Comparison of ENCODE assay signal across 1 cellular context in the genomic region with DNA sequence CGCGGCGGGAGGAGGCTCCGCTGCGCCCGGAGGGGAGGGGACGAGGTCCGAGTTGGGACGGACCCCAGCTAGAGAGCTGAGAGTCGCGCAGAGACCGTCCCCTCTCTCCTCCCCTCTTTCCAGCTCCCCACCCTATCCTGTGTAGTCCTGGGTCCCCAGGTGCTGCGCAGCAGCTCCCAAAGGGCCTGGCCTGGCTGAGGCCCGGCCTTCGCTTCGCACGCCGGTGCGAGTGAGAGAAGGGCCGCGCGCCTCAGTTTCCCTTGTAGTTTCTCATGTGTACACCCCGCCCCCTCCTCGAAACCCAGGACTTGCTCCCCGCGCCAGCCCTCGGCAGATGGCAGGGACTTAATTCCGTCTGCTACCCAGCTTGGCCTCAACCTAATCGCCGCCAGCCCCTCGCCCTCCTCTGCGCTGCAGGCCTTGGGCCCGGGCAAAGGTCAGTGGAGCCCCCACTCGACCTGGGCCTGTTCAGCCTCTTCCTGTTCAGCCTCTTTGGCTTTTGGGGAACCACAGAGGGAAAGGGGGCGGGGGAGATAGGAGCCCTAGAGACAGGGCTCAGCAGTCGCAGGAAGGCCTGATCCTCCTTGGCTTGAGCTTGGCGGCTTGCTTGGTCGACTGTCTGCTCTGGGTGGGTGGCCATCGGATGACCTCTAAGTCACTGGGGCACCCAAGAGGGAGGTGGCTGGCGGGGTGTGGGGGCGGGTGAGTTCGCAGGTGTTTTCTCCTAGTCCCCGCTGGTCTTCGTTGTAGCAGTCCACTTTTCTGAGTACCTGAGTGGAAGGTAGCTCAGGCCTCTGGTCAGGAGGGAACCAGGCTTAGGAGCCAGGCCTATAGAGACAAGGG.
TF ChIP-seq lines count a peak whose summit lies in the region.

No MANE protein-coding gene starts in this region.

TF ChIP-seq in HepG2, 621 proteins besides CTCF, POLR2A, EP300 and RAD21 (continued from another document and continues in another):
- TF ChIP-seq THRA (CRISPR knock-in tag; IDR thresholded peaks at IDR 0.05; ENCODE audit: borderline replicate concordance) (no peak), ZNF549 (CRISPR knock-in tag; IDR thresholded peaks at IDR 0.05) (no peak), POLR2G (IDR thresholded peaks at IDR 0.05; ENCODE audit: low read depth, low read length) (no peak), ARNT2 (CRISPR knock-in tag; IDR thresholded peaks at IDR 0.05; ENCODE audit: low read depth) (peak; percentile 29), AKAP8 (CRISPR knock-in tag; IDR thresholded peaks at IDR 0.05) (peak; percentile 86), DBP (CRISPR knock-in tag; IDR thresholded peaks at IDR 0.05; ENCODE audit: not compliant biosample characterization) (no peak), LCORL (IDR thresholded peaks at IDR 0.05) (no peak), LCORL (CRISPR knock-in tag; IDR thresholded peaks at IDR 0.05) (0 out of 2 replicates have a peak, but pooled peaks have one; percentile 5), ZNF607 (CRISPR knock-in tag; IDR thresholded peaks at IDR 0.05; ENCODE audit: borderline replicate concordance) (0 out of 2 replicates have a peak, but pooled peaks have one; percentile 75), PLRG1 (conservative IDR thresholded peaks at IDR 0.05) (no peak), ZNF776 (CRISPR knock-in tag; IDR thresholded peaks at IDR 0.05) (peak; percentile 20; the same call in 1 of the 2 replicates), RELA (CRISPR knock-in tag; IDR thresholded peaks at IDR 0.05) (no peak), NPAS2 (CRISPR knock-in tag; IDR thresholded peaks at IDR 0.05; ENCODE audit: borderline replicate concordance) (no peak), KDM3A (CRISPR knock-in tag; IDR thresholded peaks at IDR 0.05; ENCODE audit: low read depth) (no peak), KAT7 (CRISPR knock-in tag; IDR thresholded peaks at IDR 0.05; ENCODE audit: borderline replicate concordance) (no peak), NFKBIZ (CRISPR knock-in tag; IDR thresholded peaks at IDR 0.05) (no peak), ZNF503 (CRISPR knock-in tag; IDR thresholded peaks at IDR 0.05) (no peak), ZNF512B (CRISPR knock-in tag; IDR thresholded peaks at IDR 0.05; ENCODE audit: borderline replicate concordance) (0 out of 2 replicates have a peak, but pooled peaks have one; percentile 79), KLF15 (CRISPR knock-in tag; IDR thresholded peaks at IDR 0.05; ENCODE audit: borderline replicate concordance) (no peak), FOXM1 (CRISPR knock-in tag; IDR thresholded peaks at IDR 0.05) (no peak), KLF13 (CRISPR knock-in tag; IDR thresholded peaks at IDR 0.05) (no peak), ZBTB38 (CRISPR knock-in tag; IDR thresholded peaks at IDR 0.05) (no peak), ELF3 (CRISPR knock-in tag; IDR thresholded peaks at IDR 0.05) (no peak), ZNF589 (CRISPR knock-in tag; conservative IDR thresholded peaks at IDR 0.05) (no peak), ZNF543 (CRISPR knock-in tag; IDR thresholded peaks at IDR 0.05) (no peak), SYNCRIP (IDR thresholded peaks at IDR 0.05; ENCODE audit: insufficient read depth, low read depth, low read length) (no peak), ZNF891 (CRISPR knock-in tag; IDR thresholded peaks at IDR 0.05) (no peak; the same call in 1 of the 2 replicates), RARA (CRISPR knock-in tag; IDR thresholded peaks at IDR 0.05) (no peak), ZNF333 (CRISPR knock-in tag; IDR thresholded peaks at IDR 0.05; ENCODE audit: borderline replicate concordance) (no peak), MXD1 (CRISPR knock-in tag; IDR thresholded peaks at IDR 0.05) (no peak)
- TF ChIP-seq, protein P1, sequence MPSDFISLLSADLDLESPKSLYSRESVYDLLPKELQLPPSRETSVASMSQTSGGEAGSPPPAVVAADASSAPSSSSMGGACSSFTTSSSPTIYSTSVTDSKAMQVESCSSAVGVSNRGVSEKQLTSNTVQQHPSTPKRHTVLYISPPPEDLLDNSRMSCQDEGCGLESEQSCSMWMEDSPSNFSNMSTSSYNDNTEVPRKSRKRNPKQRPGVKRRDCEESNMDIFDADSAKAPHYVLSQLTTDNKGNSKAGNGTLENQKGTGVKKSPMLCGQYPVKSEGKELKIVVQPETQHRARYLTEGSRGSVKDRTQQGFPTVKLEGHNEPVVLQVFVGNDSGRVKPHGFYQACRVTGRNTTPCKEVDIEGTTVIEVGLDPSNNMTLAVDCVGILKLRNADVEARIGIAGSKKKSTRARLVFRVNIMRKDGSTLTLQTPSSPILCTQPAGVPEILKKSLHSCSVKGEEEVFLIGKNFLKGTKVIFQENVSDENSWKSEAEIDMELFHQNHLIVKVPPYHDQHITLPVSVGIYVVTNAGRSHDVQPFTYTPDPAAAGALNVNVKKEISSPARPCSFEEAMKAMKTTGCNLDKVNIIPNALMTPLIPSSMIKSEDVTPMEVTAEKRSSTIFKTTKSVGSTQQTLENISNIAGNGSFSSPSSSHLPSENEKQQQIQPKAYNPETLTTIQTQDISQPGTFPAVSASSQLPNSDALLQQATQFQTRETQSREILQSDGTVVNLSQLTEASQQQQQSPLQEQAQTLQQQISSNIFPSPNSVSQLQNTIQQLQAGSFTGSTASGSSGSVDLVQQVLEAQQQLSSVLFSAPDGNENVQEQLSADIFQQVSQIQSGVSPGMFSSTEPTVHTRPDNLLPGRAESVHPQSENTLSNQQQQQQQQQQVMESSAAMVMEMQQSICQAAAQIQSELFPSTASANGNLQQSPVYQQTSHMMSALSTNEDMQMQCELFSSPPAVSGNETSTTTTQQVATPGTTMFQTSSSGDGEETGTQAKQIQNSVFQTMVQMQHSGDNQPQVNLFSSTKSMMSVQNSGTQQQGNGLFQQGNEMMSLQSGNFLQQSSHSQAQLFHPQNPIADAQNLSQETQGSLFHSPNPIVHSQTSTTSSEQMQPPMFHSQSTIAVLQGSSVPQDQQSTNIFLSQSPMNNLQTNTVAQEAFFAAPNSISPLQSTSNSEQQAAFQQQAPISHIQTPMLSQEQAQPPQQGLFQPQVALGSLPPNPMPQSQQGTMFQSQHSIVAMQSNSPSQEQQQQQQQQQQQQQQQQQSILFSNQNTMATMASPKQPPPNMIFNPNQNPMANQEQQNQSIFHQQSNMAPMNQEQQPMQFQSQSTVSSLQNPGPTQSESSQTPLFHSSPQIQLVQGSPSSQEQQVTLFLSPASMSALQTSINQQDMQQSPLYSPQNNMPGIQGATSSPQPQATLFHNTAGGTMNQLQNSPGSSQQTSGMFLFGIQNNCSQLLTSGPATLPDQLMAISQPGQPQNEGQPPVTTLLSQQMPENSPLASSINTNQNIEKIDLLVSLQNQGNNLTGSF (CRISPR knock-in tag; IDR thresholded peaks at IDR 0.05): no peak
- TF ChIP-seq, protein P2, sequence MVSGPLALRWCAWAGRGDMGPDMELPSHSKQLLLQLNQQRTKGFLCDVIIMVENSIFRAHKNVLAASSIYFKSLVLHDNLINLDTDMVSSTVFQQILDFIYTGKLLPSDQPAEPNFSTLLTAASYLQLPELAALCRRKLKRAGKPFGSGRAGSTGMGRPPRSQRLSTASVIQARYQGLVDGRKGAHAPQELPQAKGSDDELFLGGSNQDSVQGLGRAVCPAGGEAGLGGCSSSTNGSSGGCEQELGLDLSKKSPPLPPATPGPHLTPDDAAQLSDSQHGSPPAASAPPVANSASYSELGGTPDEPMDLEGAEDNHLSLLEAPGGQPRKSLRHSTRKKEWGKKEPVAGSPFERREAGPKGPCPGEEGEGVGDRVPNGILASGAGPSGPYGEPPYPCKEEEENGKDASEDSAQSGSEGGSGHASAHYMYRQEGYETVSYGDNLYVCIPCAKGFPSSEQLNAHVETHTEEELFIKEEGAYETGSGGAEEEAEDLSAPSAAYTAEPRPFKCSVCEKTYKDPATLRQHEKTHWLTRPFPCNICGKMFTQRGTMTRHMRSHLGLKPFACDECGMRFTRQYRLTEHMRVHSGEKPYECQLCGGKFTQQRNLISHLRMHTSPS (CRISPR knock-in tag; IDR thresholded peaks at IDR 0.05; ENCODE audit: low read depth): no peak
- TF ChIP-seq, protein P3, sequence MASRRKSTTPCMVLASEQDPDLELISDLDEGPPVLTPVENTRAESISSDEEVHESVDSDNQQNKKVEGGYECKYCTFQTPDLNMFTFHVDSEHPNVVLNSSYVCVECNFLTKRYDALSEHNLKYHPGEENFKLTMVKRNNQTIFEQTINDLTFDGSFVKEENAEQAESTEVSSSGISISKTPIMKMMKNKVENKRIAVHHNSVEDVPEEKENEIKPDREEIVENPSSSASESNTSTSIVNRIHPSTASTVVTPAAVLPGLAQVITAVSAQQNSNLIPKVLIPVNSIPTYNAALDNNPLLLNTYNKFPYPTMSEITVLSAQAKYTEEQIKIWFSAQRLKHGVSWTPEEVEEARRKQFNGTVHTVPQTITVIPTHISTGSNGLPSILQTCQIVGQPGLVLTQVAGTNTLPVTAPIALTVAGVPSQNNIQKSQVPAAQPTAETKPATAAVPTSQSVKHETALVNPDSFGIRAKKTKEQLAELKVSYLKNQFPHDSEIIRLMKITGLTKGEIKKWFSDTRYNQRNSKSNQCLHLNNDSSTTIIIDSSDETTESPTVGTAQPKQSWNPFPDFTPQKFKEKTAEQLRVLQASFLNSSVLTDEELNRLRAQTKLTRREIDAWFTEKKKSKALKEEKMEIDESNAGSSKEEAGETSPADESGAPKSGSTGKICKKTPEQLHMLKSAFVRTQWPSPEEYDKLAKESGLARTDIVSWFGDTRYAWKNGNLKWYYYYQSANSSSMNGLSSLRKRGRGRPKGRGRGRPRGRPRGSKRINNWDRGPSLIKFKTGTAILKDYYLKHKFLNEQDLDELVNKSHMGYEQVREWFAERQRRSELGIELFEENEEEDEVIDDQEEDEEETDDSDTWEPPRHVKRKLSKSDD (CRISPR knock-in tag; IDR thresholded peaks at IDR 0.05; ENCODE audit: low read depth): no peak
- TF ChIP-seq, protein P4, sequence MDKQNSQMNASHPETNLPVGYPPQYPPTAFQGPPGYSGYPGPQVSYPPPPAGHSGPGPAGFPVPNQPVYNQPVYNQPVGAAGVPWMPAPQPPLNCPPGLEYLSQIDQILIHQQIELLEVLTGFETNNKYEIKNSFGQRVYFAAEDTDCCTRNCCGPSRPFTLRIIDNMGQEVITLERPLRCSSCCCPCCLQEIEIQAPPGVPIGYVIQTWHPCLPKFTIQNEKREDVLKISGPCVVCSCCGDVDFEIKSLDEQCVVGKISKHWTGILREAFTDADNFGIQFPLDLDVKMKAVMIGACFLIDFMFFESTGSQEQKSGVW (CRISPR knock-in tag; IDR thresholded peaks at IDR 0.05; ENCODE audit: borderline replicate concordance): no peak
